In genomic region chrX:124300412-124300811, GRCh38 we compare ENCODE assay signal across 28 cellular contexts. TPM values are rescaled to one million over a fixed set of nuclear protein-coding genes. Genes with fewer than 3 reads are reported as not detected.
DNase-seq lines count a peak whose midpoint lies in the region; ATAC-seq, FAIRE-seq and TF ChIP-seq lines count a peak whose summit lies in the region.
"Had no signal": no experiment of that assay in that cellular context is flagged by ENCODE, and none has a peak within 500 bp of the region (broad histone marks: within the 10 kb centered on the region; RNA-seq: fewer than 3 reads in every experiment).

No MANE protein-coding gene starts in this region.

- peak overlapping the region; percentile 51 to 77 (median 66) for H3K4me3 Mint-ChIP-seq in CD8-positive, alpha-beta memory T cell
- no peak overlapping the region for H3K4me3 Mint-ChIP-seq in osteocyte (ENCODE audit: unreplicated experiment)
- H3K4me3 Mint-ChIP-seq: mesothelial cell of epicardium; T-helper 1 cell treated with Interleukin-12 subunit alpha and Interleukin-12 subunit beta and Interleukin-4 antibody, amounts not matched to agents 30 μg/mL and 1 μg/mL, for 36 hours; WTC11 had no signal

- SMC1A ChIA-PET in GM12878 (lab: Charles Lee; ENCODE audit: uncharacterized antibody, unreplicated experiment): no interaction called here

- H3K27me3 ChIP-seq in CD8-positive, alpha-beta memory T cell (ENCODE audit: insufficient read depth, low read length, poor library complexity, severe bottlenecking): no peaks in the 10 kb centered on the region
- no peaks in the 10 kb centered on the region for H3K27me3 ChIP-seq in GM12878 (replicated peaks in 1 of 2; ENCODE audit: control insufficient read depth in 2 of 2, insufficient read depth in 2 of 2, low read length in 1 of 2)
- H3K27me3 ChIP-seq: BE2C had no signal

- no peak overlapping the region for H3K4me3 ChIP-seq in CD8-positive, alpha-beta memory T cell (ENCODE audit: low read length)
- no peak overlapping the region for H3K4me3 ChIP-seq in Jurkat, Clone E6-1 (ENCODE audit: low read length)
- H3K4me3 ChIP-seq in GM12878: no peak overlapping the region

- no TSS peak for BruUV-seq in GM12878 (replicated peaks; lab: Mats Ljungman, UMichigan)

- no peak overlapping the region for H3K4me2 ChIP-seq in GM12878 (ENCODE audit: control insufficient read depth, insufficient read depth)

- intact Hi-C loops in GM12878 (cut with micrococcal nuclease; ENCODE audit: unreplicated experiment): no loop called here

- CTCF ChIA-PET in CD8-positive, alpha-beta memory T cell (lab: Charles Lee): no interaction called here
- CTCF ChIA-PET in GM12878 (lab: Yijun Ruan, JAX): no interaction called here

- ATAC-seq in GM12878: no peak
- ATAC-seq: WTC11 had no signal

- TF ChIP-seq POLR2A in GM12878 (IDR thresholded peaks at IDR 0.05; ENCODE audit: low read depth, low read length): no peak

- peak overlapping the region; percentile 30 to 91 (median 76) for H3K27ac Mint-ChIP-seq in CD8-positive, alpha-beta memory T cell
- no peak overlapping the region for H3K27ac Mint-ChIP-seq in osteocyte (ENCODE audit: unreplicated experiment)
- H3K27ac Mint-ChIP-seq: mesothelial cell of epicardium; T-helper 1 cell treated with Interleukin-12 subunit alpha and Interleukin-12 subunit beta and Interleukin-4 antibody, amounts not matched to agents 30 μg/mL and 1 μg/mL, for 36 hours; WTC11 had no signal

- no peaks in the 10 kb centered on the region for H3K9me3 ChIP-seq in CD8-positive, alpha-beta memory T cell (ENCODE audit: low read length)
- H3K9me3 ChIP-seq in GM12878 (replicated peaks; ENCODE audit: control insufficient read depth, insufficient read depth, low read length): no peaks in the 10 kb centered on the region
- H3K9me3 ChIP-seq: BE2C had no signal

- TF ChIP-seq EP300 in GM12878 (IDR thresholded peaks at IDR 0.05; ENCODE audit: borderline replicate concordance in 1 of 2, control insufficient read depth in 1 of 2, low read depth in 2 of 2, low read length in 2 of 2): no peak

- TF ChIP-seq RAD21 in GM12878 (IDR thresholded peaks at IDR 0.05; ENCODE audit: insufficient read depth, low read depth, low read length): no peak

- in situ Hi-C loops in GM12878 (cut with MboI): no loop called here

- no peaks in the 10 kb centered on the region for H3K79me2 ChIP-seq in GM12878 (ENCODE audit: control insufficient read depth, insufficient read depth, low read length)

- H3K4me1 Mint-ChIP-seq in CD8-positive, alpha-beta memory T cell: peaks cover 19 to 39% (median 36%) of the 10 kb centered on the region in 3 donors
- H3K4me1 Mint-ChIP-seq in osteocyte (ENCODE audit: unreplicated experiment): no peaks in the 10 kb centered on the region
- H3K4me1 Mint-ChIP-seq: mesothelial cell of epicardium, WTC11 had no signal

- TF ChIP-seq CTCF in GM12878 (IDR thresholded peaks at IDR 0.05 in 2 of 3, conservative IDR thresholded peaks at IDR 0.05 in 1 of 3; ENCODE audit: control insufficient read depth in 2 of 3, extremely low read depth in 1 of 3, insufficient read depth in 1 of 3, low read depth in 3 of 3, low read length in 3 of 3) (no peak), osteocyte (IDR thresholded peaks at IDR 0.05) (no peak)

- H3K27me3 Mint-ChIP-seq in CD8-positive, alpha-beta memory T cell: no peaks in the 10 kb centered on the region
- H3K27me3 Mint-ChIP-seq in osteocyte (ENCODE audit: unreplicated experiment): no peaks in the 10 kb centered on the region

- no peaks in the 10 kb centered on the region for H4K20me1 ChIP-seq in GM12878 (ENCODE audit: control insufficient read depth, insufficient read depth)

- WGBS in GM12878 (ENCODE audit: insufficient coverage, insufficient replicate concordance, low lambda C conversion rate, missing lambda C conversion rate): under 1% methylated on average over 4 of the region's 4 CpGs

- no peak overlapping the region for H3K9ac ChIP-seq in GM12878 (ENCODE audit: control insufficient read depth, insufficient read depth, low read length)

- peaks cover 0 to 5% (median 0%) of the 10 kb centered on the region in 5 donors for H3K9me3 Mint-ChIP-seq in CD8-positive, alpha-beta memory T cell
- H3K9me3 Mint-ChIP-seq in osteocyte (ENCODE audit: unreplicated experiment): no peaks in the 10 kb centered on the region

- H2AFZ ChIP-seq in GM12878 (ENCODE audit: control insufficient read depth, low read depth, low read length): no peak overlapping the region

- DNase-seq in NOMO-1 treated with DMSO at 0.1 percent for 48 hours (lab: John Stamatoyannopoulos, UW; ENCODE audit: unreplicated experiment) (peak; percentile 6), NOMO-1 (lab: John Stamatoyannopoulos, UW; ENCODE audit: unreplicated experiment in 2 of 2) (no peak), GM12878 (ENCODE audit: low read depth, low spot score) (no peak), EL (no peak), osteocyte (ENCODE audit: extremely low spot score, unreplicated experiment) (no peak), GM19238 (ENCODE audit: insufficient read length, low spot score) (no peak)
- peak in 1 of 5 donors; percentile 39 for DNase-seq in CD8-positive, alpha-beta memory T cell
- peak; percentile 11 for DNase-seq in Jurkat, Clone E6-1 (ENCODE audit: low read depth, low spot score)
- DNase-seq: activated CD8-positive, alpha-beta memory T cell treated with anti-CD3 and anti-CD28 coated beads, Interleukin-2, amount 50 U/mL, for 4 hours; BE2C; DMS53; H7; KG1; NCI-H1048; NCI-H2029; OCI-M1; SHP77 treated with DMSO at 0.1 percent for 48 hours; stimulated activated CD8-positive, alpha-beta memory T cell treated with anti-CD3 and anti-CD28 coated beads, Interleukin-4, amount 100 ng/mL, for 48 hours had no signal

- no peaks in the 10 kb centered on the region for H3K36me3 ChIP-seq in CD8-positive, alpha-beta memory T cell (ENCODE audit: insufficient read depth, low read length)
- no peaks in the 10 kb centered on the region for H3K36me3 ChIP-seq in GM12878 (ENCODE audit: control insufficient read depth in 2 of 2, insufficient read depth in 2 of 2, low read length in 1 of 2)
- H3K36me3 ChIP-seq: BE2C had no signal

- POLR2A ChIA-PET in CD8-positive, alpha-beta memory T cell (lab: Charles Lee): interaction anchor here (0.6 kb wide), 1 partner anchor 207 kb away, joined by 8 read pairs; no protein-coding TSS in a partner anchor
- POLR2A ChIA-PET in GM12878 (lab: Charles Lee): no interaction called here

- RAD21 ChIA-PET in GM12878 (lab: Charles Lee; ENCODE audit: unreplicated experiment): no interaction called here

- H3K36me3 Mint-ChIP-seq in CD8-positive, alpha-beta memory T cell: no peaks in the 10 kb centered on the region
- no peaks in the 10 kb centered on the region for H3K36me3 Mint-ChIP-seq in osteocyte (ENCODE audit: unreplicated experiment)
- H3K36me3 Mint-ChIP-seq: mesothelial cell of epicardium, WTC11 had no signal

- H3K4me1 ChIP-seq in CD8-positive, alpha-beta memory T cell (ENCODE audit: insufficient read depth, low read length): no peaks in the 10 kb centered on the region
- no peaks in the 10 kb centered on the region for H3K4me1 ChIP-seq in GM12878 (ENCODE audit: control insufficient read depth, insufficient read depth, low read length)
- H3K4me1 ChIP-seq: BE2C had no signal

- no peak overlapping the region for H3K27ac ChIP-seq in CD8-positive, alpha-beta memory T cell (ENCODE audit: low read depth, low read length)
- H3K27ac ChIP-seq in GM12878 (ENCODE audit: control insufficient read depth, insufficient read depth): no peak overlapping the region
- H3K27ac ChIP-seq: 22Rv1 had no signal

- FAIRE-seq in GM12878 (lab: Jason Lieb, UNC): no peak
- FAIRE-seq: frontal cortex had no signal

RNA-seq across cellular contexts. Expression of gene TEX13D, which starts 32.0 kb away (rescaled TPM):
- total RNA-seq in CD8-positive, alpha-beta memory T cell: under 1 TPM; 0.29 to 0.46 TPM
- not detected for polyA plus RNA-seq in CD8-positive, alpha-beta memory T cell
- 0.29 TPM for polyA plus RNA-seq in Jurkat, Clone E6-1 (2012; ENCODE audit: insufficient read depth, insufficient read length)
- 0.21 TPM in 1 of 2 replicates, not detected in the other for total RNA-seq in GM12878 (2013; cell fraction: nucleolus; rRNA removed)
- total RNA-seq in GM12878 (2014; rRNA removed) (0.11 and 0.22 TPM in 2 replicates), GM12878 (2014; rRNA removed; fragmentation: Illumina TruSeq; extraction: Trizol) (0.14 and 0.22 TPM in 2 replicates), GM12878 (2021) (0.15 and 0.24 TPM in 2 replicates), osteocyte (not detected in 2 replicates)
- not detected for polyA plus RNA-seq in GM12878 (2011; ENCODE audit: low read depth)
- polyA plus RNA-seq in GM12878 (2011; rRNA removed) (2.9 and 4.6 TPM in 2 replicates), GM12878 (2014; fragmentation: Illumina TruSeq; extraction: Trizol) (0.17 and 0.19 TPM in 2 replicates), GM12878 (2014; fragmentation: Nextera tagmentation; extraction: Ambion mirVana) (under 1 TPM in 1 of 2 experiments, not detected in 1; 0.20 TPM), GM12878 (2014; rRNA removed) (0.10 and 0.31 TPM in 2 replicates), GM12878 (2016; fragmentation: Nextera tagmentation; extraction: Ambion mirVana) (under 1 TPM; 0.13 to 0.14 TPM)
- polyA plus RNA-seq in GM12878 (2011; cell fraction: cytosol; rRNA removed): 1.2 and 1.5 TPM in 2 replicates
- polyA plus RNA-seq in GM12878 (2011; cell fraction: nucleus; rRNA removed): 0.80 and 0.87 TPM in 2 replicates
- 0.11 TPM in 1 of 2 replicates, not detected in the other for polyA plus RNA-seq in GM12878 (2012)
- polyA minus RNA-seq in GM12878 (2011; rRNA and poly(A)+ RNA removed): 1.0 TPM in 2 replicates
- polyA minus RNA-seq in GM12878 (2011; cell fraction: cytosol; rRNA and poly(A)+ RNA removed): 0.40 and 0.52 TPM in 2 replicates
- 0.57 and 0.85 TPM in 2 replicates for polyA minus RNA-seq in GM12878 (2011; cell fraction: nucleus; rRNA and poly(A)+ RNA removed)
- total RNA-seq: dermis microvascular lymphatic vessel endothelial cell, epithelial cell of proximal tubule, frontal cortex, H7, mesothelial cell of epicardium, NCI-H460, pulmonary artery endothelial cell, WTC11 had no signal
- polyA plus RNA-seq: neural cell had no signal

RNA-seq across cellular contexts. Expression of gene SH2D1A, which starts 46.0 kb away (rescaled TPM):
- 10 to 100 TPM; 90.2 to 94.6 TPM for total RNA-seq in CD8-positive, alpha-beta memory T cell
- 151 TPM for polyA plus RNA-seq in CD8-positive, alpha-beta memory T cell
- 125 TPM for polyA plus RNA-seq in Jurkat, Clone E6-1 (2012; ENCODE audit: insufficient read depth, insufficient read length)
- total RNA-seq in GM12878 (2013; cell fraction: nucleolus; rRNA removed): 0.19 TPM in 1 of 2 replicates, not detected in the other
- total RNA-seq in GM12878 (2014; rRNA removed): 0.27 and 0.45 TPM in 2 replicates
- total RNA-seq in GM12878 (2014; rRNA removed; fragmentation: Illumina TruSeq; extraction: Trizol): 0.41 and 0.49 TPM in 2 replicates
- 0.29 and 0.33 TPM in 2 replicates for total RNA-seq in GM12878 (2021)
- not detected for polyA plus RNA-seq in GM12878 (2011; ENCODE audit: low read depth)
- polyA plus RNA-seq in GM12878 (2011; rRNA removed): 8.8 and 13.1 TPM in 2 replicates
- polyA plus RNA-seq in GM12878 (2011; cell fraction: cytosol; rRNA removed): 11.2 and 12.1 TPM in 2 replicates
- 4.3 and 4.6 TPM in 2 replicates for polyA plus RNA-seq in GM12878 (2011; cell fraction: nucleus; rRNA removed)
- 0.18 TPM in 1 of 2 replicates, not detected in the other for polyA plus RNA-seq in GM12878 (2012)
- polyA plus RNA-seq in GM12878 (2014; fragmentation: Illumina TruSeq; extraction: Trizol): 0.54 and 0.67 TPM in 2 replicates
- polyA plus RNA-seq in GM12878 (2014; fragmentation: Nextera tagmentation; extraction: Ambion mirVana): under 1 TPM; 0.71 to 0.84 TPM
- 0.36 and 0.37 TPM in 2 replicates for polyA plus RNA-seq in GM12878 (2014; rRNA removed)
- under 1 TPM in 1 of 2 experiments, not detected in 1; 0.74 TPM for polyA plus RNA-seq in GM12878 (2016; fragmentation: Nextera tagmentation; extraction: Ambion mirVana)
- polyA minus RNA-seq in GM12878 (2011; rRNA and poly(A)+ RNA removed): 9.3 and 12.8 TPM in 2 replicates
- 5.2 and 5.4 TPM in 2 replicates for polyA minus RNA-seq in GM12878 (2011; cell fraction: cytosol; rRNA and poly(A)+ RNA removed)
- polyA minus RNA-seq in GM12878 (2011; cell fraction: nucleus; rRNA and poly(A)+ RNA removed): 2.9 and 4.9 TPM in 2 replicates
- total RNA-seq in osteocyte: 0.21 TPM in 1 of 2 replicates, not detected in the other
- total RNA-seq: dermis microvascular lymphatic vessel endothelial cell, epithelial cell of proximal tubule, frontal cortex, H7, mesothelial cell of epicardium, NCI-H460, pulmonary artery endothelial cell had no signal
- polyA plus RNA-seq: neural cell had no signal

Comparison
In these comparisons a context has a peak if more than half of its experiments do, and no peak if none do; other contexts are left out.
1. DNase-seq: peak in NOMO-1 treated with DMSO at 0.1 percent for 48 hours (single experiment) and Jurkat, Clone E6-1 (single experiment); none in NOMO-1 (0 of 2), GM12878 (single experiment), EL (single experiment), osteocyte (single experiment) and GM19238 (single experiment).
2. RNA of gene SH2D1A, which starts 46.0 kb away (total RNA-seq): 90.2 to 94.6 TPM in CD8-positive, alpha-beta memory T cell; 0.19 to 0.49 TPM in GM12878 and 0.21 TPM in osteocyte; every median in the first group is over 10 times any median in the second.